In genomic region chr15:92903956-92904831, GRCh38 we compare ENCODE assay signal across 8 cellular contexts.
DNase-seq lines count a peak whose midpoint lies in the region; ATAC-seq lines count a peak whose summit lies in the region.

No MANE protein-coding gene starts in this region.

- ATAC-seq in GM19043 (IDR thresholded peaks at IDR 0.05; ENCODE audit: low read depth, unreplicated experiment) = peak; percentile 74
- peak; percentile 80 for ATAC-seq in HG03354 (IDR thresholded peaks at IDR 0.05; ENCODE audit: poor library complexity, severe bottlenecking, unreplicated experiment)
- peak; percentile 85 to 86 for ATAC-seq in activated CD4-positive, CD25-positive, alpha-beta regulatory T cell treated with anti-CD3 and anti-CD28 coated beads, Interleukin-2, amount 50 U/mL, for 24 hours

- DNase-seq in AG20443 (ENCODE audit: low spot score) = peak; percentile 97
- peak; percentile 95 to 99 for DNase-seq in NCI-H446 (lab: John Stamatoyannopoulos, UW)
- peak; percentile 97 for DNase-seq in cerebellar cortex (ENCODE audit: low spot score)
- peak; percentile 100 for DNase-seq in islet precursor cell
- peak; percentile 98 for DNase-seq in stimulated activated CD4-positive, alpha-beta T cell treated with anti-CD3 and anti-CD28 coated beads, Interleukin-12 subunit alpha, Interleukin-12 subunit beta, amount 100 ng/mL, for 4 hours

Comparison
In these comparisons a context has a peak if more than half of its experiments do, and no peak if none do; other contexts are left out.
1. Peak in every context shown above with its lines: DNase-seq and ATAC-seq.